9 cellular contexts compared by ENCODE assay signal in the genomic region with DNA sequence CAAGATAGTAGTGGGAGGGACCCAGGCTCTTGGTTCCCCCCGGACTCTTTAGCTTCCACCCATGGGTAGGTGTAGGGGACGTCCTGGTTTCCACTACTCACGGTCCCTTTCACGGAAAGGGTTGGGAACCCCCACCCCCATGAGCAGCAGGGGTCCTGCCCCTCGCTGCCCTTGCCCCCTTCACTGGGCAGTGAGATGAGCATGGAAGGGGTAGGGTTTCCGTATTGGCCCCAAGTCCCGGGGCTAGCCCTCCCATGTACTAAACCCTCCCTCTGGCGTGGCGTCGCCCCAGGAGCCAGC. TPM values are rescaled to one million over a fixed set of nuclear protein-coding genes. Genes with fewer than 3 reads are reported as not detected.
DNase-seq lines count a peak whose midpoint lies in the region; ATAC-seq and TF ChIP-seq lines count a peak whose summit lies in the region.
"Had no signal": no experiment of that assay in that cellular context is flagged by ENCODE, and none has a peak within 500 bp of the region (broad histone marks: within the 10 kb centered on the region; RNA-seq: fewer than 3 reads in every experiment).

No MANE protein-coding gene starts in this region.

- H3K27ac Mint-ChIP-seq in nephron = peak overlapping the region in 1 of 3 experiments; percentile 74

- DNase-seq in RKO (ENCODE audit: low spot score) = no peak
- DNase-seq: CD4-positive, CD25-positive, alpha-beta regulatory T cell had no signal

- H3K36me3 ChIP-seq in HUES6 (ENCODE audit: control insufficient read depth, insufficient read depth, low read length) = peaks cover 8% of the 10 kb centered on the region
- no peaks in the 10 kb centered on the region for H3K36me3 ChIP-seq in ectodermal cell (ENCODE audit: control insufficient read depth, insufficient read depth, low read length)

- H3K27me3 ChIP-seq in HUES6 (ENCODE audit: control insufficient read depth, insufficient read depth, low read length) (peaks cover 79% of the 10 kb centered on the region), ectodermal cell (ENCODE audit: control insufficient read depth, insufficient read depth, low read length, poor library complexity, severe bottlenecking) (peaks cover 76% of the 10 kb centered on the region)

- no peaks in the 10 kb centered on the region for H3K4me1 Mint-ChIP-seq in nephron

- H3K27ac ChIP-seq in 22Rv1 = peak overlapping the region; percentile 96
- H3K27ac ChIP-seq in HUES6 (ENCODE audit: low read depth, low read length) = no peak overlapping the region
- no peak overlapping the region for H3K27ac ChIP-seq in ectodermal cell (ENCODE audit: insufficient read depth, low read depth, low read length, poor library complexity, severe bottlenecking)

- peak overlapping the region; percentile 85 to 92 (median 90) for H3K4me3 Mint-ChIP-seq in nephron

- WGBS in ectodermal cell, 2 experiments = 5% methylated on average over 9 to 10 of the region's 10 CpGs

- ATAC-seq in HG03571 (IDR thresholded peaks at IDR 0.05; ENCODE audit: unreplicated experiment) = no peak
- no peak for ATAC-seq in GM19397 (IDR thresholded peaks at IDR 0.05; ENCODE audit: unreplicated experiment)
- no peak for ATAC-seq in HG03135 (IDR thresholded peaks at IDR 0.05; ENCODE audit: unreplicated experiment)

- H3K4me1 ChIP-seq in HUES6 (ENCODE audit: control insufficient read depth, insufficient read depth, low read length) (0 out of 2 replicates have a peak, but pooled peaks cover 5% of the 10 kb centered on the region), ectodermal cell (ENCODE audit: control insufficient read depth, insufficient read depth, low read length) (no peaks in the 10 kb centered on the region)

- no peak for TF ChIP-seq CTCF in 22Rv1 (IDR thresholded peaks at IDR 0.05)
- TF ChIP-seq CTCF in nephron (IDR thresholded peaks at IDR 0.05; ENCODE audit: unreplicated experiment in 3 of 3) = no peak

- peak overlapping the region; percentile 64 for H3K4me3 ChIP-seq in HUES6 (ENCODE audit: low read depth, low read length)
- peak overlapping the region; percentile 56 for H3K4me3 ChIP-seq in ectodermal cell (ENCODE audit: insufficient read depth, low read depth, low read length)

- H3K9me3 ChIP-seq in HUES6 (ENCODE audit: control insufficient read depth, insufficient read depth, low read depth, low read length) (no peaks in the 10 kb centered on the region), ectodermal cell (ENCODE audit: control insufficient read depth, low read length) (no peaks in the 10 kb centered on the region)

- H3K9ac ChIP-seq in HUES6 (ENCODE audit: low read length) = no peak overlapping the region

- no peaks in the 10 kb centered on the region for H3K9me3 Mint-ChIP-seq in nephron
- H3K9me3 Mint-ChIP-seq: CD4-positive, CD25-positive, alpha-beta regulatory T cell had no signal

- H3K36me3 Mint-ChIP-seq in nephron (ENCODE audit: low read depth) = peaks cover 14% of the 10 kb centered on the region

- peaks cover 79% of the 10 kb centered on the region for H3K27me3 Mint-ChIP-seq in nephron (ENCODE audit: low read depth)

RNA-seq across cellular contexts. Expression of gene AGAP2, which starts 12.7 kb away (rescaled TPM):
- polyA plus RNA-seq in ectodermal cell (2013, experiment 1 of 4) = 2.3 TPM
- polyA plus RNA-seq in ectodermal cell (2013, experiment 2 of 4) = 2.6 TPM
- polyA plus RNA-seq in ectodermal cell (2013, experiment 3 of 4) = 3.1 TPM
- polyA plus RNA-seq in ectodermal cell (2013, experiment 4 of 4) = 2.5 TPM

RNA-seq across cellular contexts. Expression of gene TSPAN31, which starts 19.0 kb away (rescaled TPM):
- 26.4 TPM for polyA plus RNA-seq in ectodermal cell (2013, experiment 1 of 4)
- polyA plus RNA-seq in ectodermal cell (2013, experiment 2 of 4) = 30.1 TPM
- polyA plus RNA-seq in ectodermal cell (2013, experiment 3 of 4) = 33.6 TPM
- 34.1 TPM for polyA plus RNA-seq in ectodermal cell (2013, experiment 4 of 4)

RNA-seq across cellular contexts. Expression of gene CDK4, which starts 26.3 kb away (rescaled TPM):
- 202 TPM for polyA plus RNA-seq in ectodermal cell (2013, experiment 1 of 4)
- polyA plus RNA-seq in ectodermal cell (2013, experiment 2 of 4) = 214 TPM
- 156 TPM for polyA plus RNA-seq in ectodermal cell (2013, experiment 3 of 4)
- 145 TPM for polyA plus RNA-seq in ectodermal cell (2013, experiment 4 of 4)

RNA-seq across cellular contexts. Expression of gene MARCHF9, which starts 29.1 kb away (rescaled TPM):
- polyA plus RNA-seq in ectodermal cell (2013, experiment 1 of 4) = 13.2 TPM
- 14.9 TPM for polyA plus RNA-seq in ectodermal cell (2013, experiment 2 of 4)
- 10.8 TPM for polyA plus RNA-seq in ectodermal cell (2013, experiment 3 of 4)
- 12.8 TPM for polyA plus RNA-seq in ectodermal cell (2013, experiment 4 of 4)

RNA-seq across cellular contexts. Expression of gene OS9, which starts 31.9 kb away (rescaled TPM):
- polyA plus RNA-seq in ectodermal cell (2013, experiment 1 of 4) = 142 TPM
- polyA plus RNA-seq in ectodermal cell (2013, experiment 2 of 4) = 132 TPM
- polyA plus RNA-seq in ectodermal cell (2013, experiment 3 of 4) = 96.0 TPM
- polyA plus RNA-seq in ectodermal cell (2013, experiment 4 of 4) = 115 TPM
